In genomic region chr3:194475138-194475932, GRCh38 we compare ENCODE assay signal across 25 cellular contexts. TPM values are rescaled to one million over a fixed set of nuclear protein-coding genes. Genes with fewer than 3 reads are reported as not detected.
DNase-seq lines count a peak whose midpoint lies in the region; ATAC-seq, FAIRE-seq and TF ChIP-seq lines count a peak whose summit lies in the region.
"Had no signal": no experiment of that assay in that cellular context is flagged by ENCODE, and none has a peak within 500 bp of the region (broad histone marks: within the 10 kb centered on the region; RNA-seq: fewer than 3 reads in every experiment).

No MANE protein-coding gene starts in this region.

- no peak overlapping the region for H3K4me2 ChIP-seq in GM23338

- no peak overlapping the region for H3K4me3 ChIP-seq in CD4-positive, CD25-positive, alpha-beta regulatory T cell (ENCODE audit: low read depth, low read length)
- H3K4me3 ChIP-seq in GM23338: no peak overlapping the region
- H3K4me3 ChIP-seq in mesodermal cell (ENCODE audit: extremely low read depth, insufficient read depth, low read length, poor library complexity, severe bottlenecking): no peak overlapping the region
- H3K4me3 ChIP-seq: right lobe of liver, SJSA1, tibial artery had no signal

- FAIRE-seq in urothelium cell line (lab: Jason Lieb, UNC): no peak
- FAIRE-seq: GM19239 had no signal

- H3K27me3 Mint-ChIP-seq in CD4-positive, CD25-positive, alpha-beta regulatory T cell: no peaks in the 10 kb centered on the region
- H3K27me3 Mint-ChIP-seq in GM23338 (ENCODE audit: insufficient read depth, low read depth, poor library complexity): peaks cover 2% of the 10 kb centered on the region
- H3K27me3 Mint-ChIP-seq: activated CD8-positive, alpha-beta memory T cell treated with anti-CD3 and anti-CD28 coated beads, Interleukin-2, amount 10 ng/mL, durations not matched to agents 7 days and 5 days; activated naive CD8-positive, alpha-beta T cell treated with anti-CD3 and anti-CD28 coated beads, Interleukin-2, amount 10 ng/mL, durations not matched to agents 7 days and 5 days; stimulated activated naive CD8-positive, alpha-beta T cell treated with anti-CD3 and anti-CD28 coated beads, Interleukin-15, amount 100 ng/mL, for 72 hours had no signal

- no peaks in the 10 kb centered on the region for H3K36me3 Mint-ChIP-seq in CD4-positive, CD25-positive, alpha-beta regulatory T cell
- no peaks in the 10 kb centered on the region for H3K36me3 Mint-ChIP-seq in GM23338 (ENCODE audit: low read depth)

- no peak for TF ChIP-seq CTCF in GM23338 (conservative IDR thresholded peaks at IDR 0.05; ENCODE audit: low read depth in 2 of 2)
- no peak for TF ChIP-seq CTCF in VCaP (conservative IDR thresholded peaks at IDR 0.05)

- H3F3A ChIP-seq in GM23338 (replicated peaks; ENCODE audit: low read depth): no peaks in the 10 kb centered on the region

- 87 to 92% methylated on average over 2 of the region's 4 CpGs for WGBS in mesodermal cell (ENCODE audit: insufficient coverage in 2 of 2), 2 experiments

- H3K79me2 ChIP-seq in GM23338 (replicated peaks; ENCODE audit: insufficient read depth): peaks cover 100% of the 10 kb centered on the region

- no peaks in the 10 kb centered on the region for H3K9me2 ChIP-seq in GM23338 (ENCODE audit: insufficient read depth)

- H2AFZ ChIP-seq in GM23338: no peak overlapping the region
- H2AFZ ChIP-seq: parathyroid adenoma had no signal

- no peak for ATAC-seq in CD4-positive, CD25-positive, alpha-beta regulatory T cell (ENCODE audit: low read depth in 2 of 2)
- no peak for ATAC-seq in GM23338
- ATAC-seq: activated CD8-positive, alpha-beta memory T cell treated with anti-CD3 and anti-CD28 coated beads, Interleukin-2, amount 10 ng/mL, durations not matched to agents 7 days and 5 days; foreskin keratinocyte; stimulated activated naive CD8-positive, alpha-beta T cell treated with anti-CD3 and anti-CD28 coated beads, Interleukin-15, amount 100 ng/mL, for 72 hours had no signal

- H4K20me1 ChIP-seq in GM23338 (replicated peaks; ENCODE audit: insufficient read depth): peaks cover 47% of the 10 kb centered on the region

- no peaks in the 10 kb centered on the region for H3K9me3 ChIP-seq in CD4-positive, CD25-positive, alpha-beta regulatory T cell (ENCODE audit: control insufficient read depth in 2 of 2, low read length in 2 of 2)
- no peaks in the 10 kb centered on the region for H3K9me3 ChIP-seq in mesodermal cell (ENCODE audit: control insufficient read depth, low read length)
- H3K9me3 ChIP-seq: right lobe of liver, SJSA1, tibial artery had no signal

- peak overlapping the region in 2 of 3 donors; percentile 45 to 63 for H3K27ac Mint-ChIP-seq in CD4-positive, CD25-positive, alpha-beta regulatory T cell
- H3K27ac Mint-ChIP-seq in GM23338: 0 out of 2 replicates have a peak overlapping the region, but pooled peaks have one; percentile 5
- H3K27ac Mint-ChIP-seq: activated CD8-positive, alpha-beta memory T cell treated with anti-CD3 and anti-CD28 coated beads, Interleukin-2, amount 10 ng/mL, durations not matched to agents 7 days and 5 days; activated T-helper 1 cell treated with anti-CD3 and anti-CD28 coated beads, Interleukin-12 subunit alpha, Interleukin-12 subunit beta, Interleukin-2, Interleukin-4 antibody, amounts not matched to agents 30 ng/mL and 10 ng/mL and 1 ng/mL, durations not matched to agents 14 hours and 24 hours and 36 hours had no signal

- no peak for DNase-seq in CD4-positive, CD25-positive, alpha-beta regulatory T cell
- DNase-seq in GM23338 (ENCODE audit: low spot score) (no peak), urothelium cell line (ENCODE audit: low spot score) (no peak), DMS 273 treated with DMSO at 0.1 percent for 48 hours (lab: John Stamatoyannopoulos, UW) (no peak), HuH-7.5 (ENCODE audit: low spot score) (no peak)
- DNase-seq: activated CD4-positive, alpha-beta T cell treated with anti-CD3 and anti-CD28 coated beads for 4 hours; activated CD8-positive, alpha-beta memory T cell treated with anti-CD3 and anti-CD28 coated beads, Interleukin-2, amount 10 ng/mL, durations not matched to agents 7 days and 5 days; activated naive CD8-positive, alpha-beta T cell treated with anti-CD3 and anti-CD28 coated beads, Interleukin-2, amount 10 ng/mL, durations not matched to agents 7 days and 5 days; DMS153; effector CD4-positive, alpha-beta T cell; foreskin keratinocyte; KBM-7; NCI-H146; NCI-H2171; NCI-H69; right lobe of liver; stimulated activated naive CD8-positive, alpha-beta T cell treated with anti-CD3 and anti-CD28 coated beads, Interleukin-15, amount 100 ng/mL, for 72 hours; tibial artery had no signal

- H3K27ac ChIP-seq in CD4-positive, CD25-positive, alpha-beta regulatory T cell (ENCODE audit: insufficient read depth, low read length, poor library complexity, severe bottlenecking): no peak overlapping the region
- H3K27ac ChIP-seq in GM23338 (ENCODE audit: low read depth) (no peak overlapping the region), VCaP (peak overlapping the region; percentile 18; the same call in 1 of the 2 replicates), mesodermal cell (ENCODE audit: low read depth, low read length, severe bottlenecking) (peak overlapping the region; percentile 18)
- H3K27ac ChIP-seq: epithelial cell of prostate, foreskin keratinocyte, parathyroid adenoma, right lobe of liver, SJSA1 had no signal

- peaks cover 15% of the 10 kb centered on the region for H3K36me3 ChIP-seq in CD4-positive, CD25-positive, alpha-beta regulatory T cell (ENCODE audit: control insufficient read depth, insufficient read depth, low read length)
- H3K36me3 ChIP-seq in GM23338 (ENCODE audit: insufficient read depth) (no peaks in the 10 kb centered on the region), mesodermal cell (ENCODE audit: control insufficient read depth, insufficient read depth, low read length) (peaks cover 21% of the 10 kb centered on the region)
- H3K36me3 ChIP-seq: right lobe of liver had no signal

- peak overlapping the region in 2 of 4 donors; percentile 2 to 9 for H3K4me3 Mint-ChIP-seq in CD4-positive, CD25-positive, alpha-beta regulatory T cell
- H3K4me3 Mint-ChIP-seq in GM23338: no peak overlapping the region
- H3K4me3 Mint-ChIP-seq: activated CD8-positive, alpha-beta memory T cell treated with anti-CD3 and anti-CD28 coated beads, Interleukin-2, amount 10 ng/mL, durations not matched to agents 7 days and 5 days; activated naive CD8-positive, alpha-beta T cell treated with anti-CD3 and anti-CD28 coated beads, Interleukin-2, amount 10 ng/mL, durations not matched to agents 7 days and 5 days; activated T-helper 1 cell treated with anti-CD3 and anti-CD28 coated beads, Interleukin-12 subunit alpha, Interleukin-12 subunit beta, Interleukin-2, Interleukin-4 antibody, amounts not matched to agents 30 ng/mL and 10 ng/mL and 1 ng/mL, durations not matched to agents 14 hours and 24 hours and 36 hours; stimulated activated naive CD8-positive, alpha-beta T cell treated with anti-CD3 and anti-CD28 coated beads, Interleukin-15, amount 100 ng/mL, for 72 hours had no signal

- H3K4me1 ChIP-seq in CD4-positive, CD25-positive, alpha-beta regulatory T cell (ENCODE audit: control insufficient read depth, insufficient read depth, low read length, poor library complexity, severe bottlenecking): peaks cover 3% of the 10 kb centered on the region
- H3K4me1 ChIP-seq in GM23338 (ENCODE audit: insufficient read depth) (peaks cover 13% of the 10 kb centered on the region), mesodermal cell (ENCODE audit: control insufficient read depth, insufficient read depth, low read length, poor library complexity, severe bottlenecking) (peaks cover 4% of the 10 kb centered on the region)
- H3K4me1 ChIP-seq: foreskin keratinocyte had no signal

- H3K27me3 ChIP-seq in CD4-positive, CD25-positive, alpha-beta regulatory T cell (ENCODE audit: control insufficient read depth, insufficient read depth, low read length): no peaks in the 10 kb centered on the region
- H3K27me3 ChIP-seq in GM23338 (ENCODE audit: insufficient read depth): no peaks in the 10 kb centered on the region
- H3K27me3 ChIP-seq: foreskin keratinocyte, right lobe of liver, SJSA1, tibial artery had no signal

- H3K9me3 Mint-ChIP-seq in CD4-positive, CD25-positive, alpha-beta regulatory T cell: no peaks in the 10 kb centered on the region
- H3K9me3 Mint-ChIP-seq in GM23338: no peaks in the 10 kb centered on the region
- H3K9me3 Mint-ChIP-seq: activated naive CD8-positive, alpha-beta T cell treated with anti-CD3 and anti-CD28 coated beads, Interleukin-2, amount 10 ng/mL, durations not matched to agents 7 days and 5 days; activated T-helper 1 cell treated with anti-CD3 and anti-CD28 coated beads, Interleukin-12 subunit alpha, Interleukin-12 subunit beta, Interleukin-2, Interleukin-4 antibody, amounts not matched to agents 30 ng/mL and 10 ng/mL and 1 ng/mL, durations not matched to agents 14 hours and 24 hours and 36 hours; stimulated activated naive CD8-positive, alpha-beta T cell treated with anti-CD3 and anti-CD28 coated beads, Interleukin-15, amount 100 ng/mL, for 72 hours had no signal

- H3K4me1 Mint-ChIP-seq in CD4-positive, CD25-positive, alpha-beta regulatory T cell: peaks cover 17 to 38% (median 34%) of the 10 kb centered on the region in 4 donors
- peaks cover 35% of the 10 kb centered on the region for H3K4me1 Mint-ChIP-seq in GM23338

TF ChIP-seq in GM23338, 12 proteins besides CTCF, POLR2A, EP300 and RAD21 (continues in another document):
- TF ChIP-seq CREB1 (CRISPR knock-in tag; IDR thresholded peaks at IDR 0.05; ENCODE audit: low read depth) (no peak), ZNF114 (CRISPR knock-in tag; IDR thresholded peaks at IDR 0.05) (no peak)

RNA-seq across cellular contexts. Expression of gene ATP13A3, which starts 11.5 kb away (rescaled TPM):
- total RNA-seq in CD4-positive, CD25-positive, alpha-beta regulatory T cell: 114 TPM
- 10 to 100 TPM in 3 of 4 donors, 1 to 10 TPM in 1; 8.6 to 17.5 (median 13.3) TPM for polyA plus RNA-seq in CD4-positive, CD25-positive, alpha-beta regulatory T cell
- total RNA-seq in GM23338 (2014; rRNA removed; shearing (Covaris generic)): 164 and 202 TPM in 2 replicates
- polyA plus RNA-seq in GM23338 (2016; fragmentation: Nextera tagmentation; extraction: Ambion mirVana): 17.2 and 20.0 TPM in 2 replicates
- 46.0 TPM for polyA plus RNA-seq in mesodermal cell (2013, experiment 1 of 2)
- 43.5 TPM for polyA plus RNA-seq in mesodermal cell (2013, experiment 2 of 2)

Comparison
In these comparisons a context has a peak if more than half of its experiments do, and no peak if none do; other contexts are left out.
1. H3K27ac ChIP-seq: peak in VCaP (single experiment) and mesodermal cell (single experiment); none in CD4-positive, CD25-positive, alpha-beta regulatory T cell (single experiment) and GM23338 (single experiment).